In the genomic region with DNA sequence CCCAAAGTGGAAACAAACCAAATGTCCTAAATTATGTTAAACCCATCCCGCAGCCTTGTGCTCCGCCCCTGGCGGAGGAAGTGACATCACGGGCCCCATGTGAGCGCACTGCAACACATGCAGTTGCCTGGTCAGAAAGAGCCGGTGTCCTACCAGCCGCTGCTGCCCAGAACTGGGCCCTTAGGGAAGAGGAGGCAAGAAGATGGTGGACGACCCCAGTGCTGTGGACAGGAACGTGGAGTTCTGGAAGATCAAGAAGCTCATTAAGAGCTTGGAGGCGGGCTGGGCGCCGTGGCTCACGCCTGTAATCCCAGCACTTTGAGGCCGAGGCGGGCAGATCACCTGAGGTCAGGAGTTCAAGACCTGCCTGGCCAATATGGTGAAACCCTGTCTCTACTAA, we compare ENCODE assay signal across 25 cellular contexts.
"Had no signal": no experiment of that assay in that cellular context is flagged by ENCODE, and none has a peak within 500 bp of the region (broad histone marks: within the 10 kb centered on the region; RNA-seq: fewer than 3 reads in every experiment).

No MANE protein-coding gene starts in this region.

- H3K9me3 ChIP-seq: body of pancreas had no signal

- ATAC-seq: activated CD8-positive, alpha-beta memory T cell treated with anti-CD3 and anti-CD28 coated beads, Interleukin-2, amount 10 ng/mL, durations not matched to agents 7 days and 5 days; body of pancreas; Right ventricle myocardium inferior had no signal

- H3K27ac ChIP-seq: body of pancreas, SK-N-MC had no signal

- H3K27me3 Mint-ChIP-seq: activated CD4-positive, alpha-beta T cell treated with anti-CD3 and anti-CD28 coated beads, Interleukin-2, amount 10 ng/mL, durations not matched to agents 24 days and 14 days; activated CD8-positive, alpha-beta memory T cell treated with anti-CD3 and anti-CD28 coated beads, Interleukin-2, amount 10 ng/mL, durations not matched to agents 7 days and 5 days; activated naive CD4-positive, alpha-beta T cell treated with anti-CD3 and anti-CD28 coated beads, Interleukin-2, amount 50 U/mL, for 24 hours; activated T-cell treated with anti-CD3 and anti-CD28 coated beads, Interleukin-2, amount 50 U/mL, for 24 hours had no signal

- H3K27me3 ChIP-seq: body of pancreas had no signal

- H3K27ac Mint-ChIP-seq: activated CD4-positive, alpha-beta T cell treated with anti-CD3 and anti-CD28 coated beads, Interleukin-2, amount 10 ng/mL, durations not matched to agents 24 days and 14 days; activated CD8-positive, alpha-beta memory T cell treated with anti-CD3 and anti-CD28 coated beads, Interleukin-2, amount 10 ng/mL, durations not matched to agents 7 days and 5 days; activated naive CD4-positive, alpha-beta T cell treated with anti-CD3 and anti-CD28 coated beads, Interleukin-2, amount 50 U/mL, for 24 hours; activated T-cell treated with anti-CD3 and anti-CD28 coated beads, Interleukin-2, amount 50 U/mL, for 24 hours; activated T-helper 1 cell treated with anti-CD3 and anti-CD28 coated beads, Interleukin-12 subunit alpha, Interleukin-12 subunit beta, Interleukin-2, Interleukin-4 antibody, amounts not matched to agents 30 ng/mL and 10 ng/mL and 1 ng/mL, durations not matched to agents 14 hours and 24 hours and 36 hours; T-helper 2 cell treated with Interferon-gamma antibody and Interleukin-4, amounts not matched to agents 5 μg/mL and 100 μg/mL, for 36 hours had no signal

- DNase-seq: activated CD4-positive, alpha-beta T cell treated with anti-CD3 and anti-CD28 coated beads, Interleukin-2, amount 10 ng/mL, durations not matched to agents 24 days and 14 days; activated CD4-positive, alpha-beta T cell treated with anti-CD3 and anti-CD28 coated beads, Interleukin-2, amount 50 U/mL, for 48 hours; activated CD4-positive, CD25-positive, alpha-beta regulatory T cell treated with anti-CD3 and anti-CD28 coated beads, Interleukin-2, amount 50 U/mL, for 72 hours; activated CD8-positive, alpha-beta memory T cell treated with anti-CD3 and anti-CD28 coated beads, Interleukin-2, amount 10 ng/mL, durations not matched to agents 7 days and 5 days; activated effector memory CD4-positive, alpha-beta T cell treated with Interleukin-2 at 50 U/mL for 16 hours; activated naive CD4-positive, alpha-beta T cell; activated T-cell treated with anti-CD3 and anti-CD28 coated beads, Interleukin-2, amount 50 U/mL, for 24 hours; aorta; body of pancreas; central memory CD4-positive, alpha-beta T cell; NCI-H1092 treated with DMSO at 0.1 percent for 48 hours; NCI-H1436; NCI-H1694 treated with DMSO at 0.1 percent for 48 hours; NCI-H2029 treated with DMSO at 0.1 percent for 48 hours; NCI-H345; NCI-H510A; NCI-H526 treated with DMSO at 0.1 percent for 48 hours; NCI-H82; T-helper 1 cell had no signal

- H3K4me3 ChIP-seq: body of pancreas, SK-N-MC had no signal

- H3K4me3 Mint-ChIP-seq: activated CD4-positive, alpha-beta T cell treated with anti-CD3 and anti-CD28 coated beads, Interleukin-2, amount 10 ng/mL, durations not matched to agents 24 days and 14 days; activated CD8-positive, alpha-beta memory T cell treated with anti-CD3 and anti-CD28 coated beads, Interleukin-2, amount 10 ng/mL, durations not matched to agents 7 days and 5 days; activated naive CD4-positive, alpha-beta T cell treated with anti-CD3 and anti-CD28 coated beads, Interleukin-2, amount 50 U/mL, for 24 hours; activated T-cell treated with anti-CD3 and anti-CD28 coated beads, Interleukin-2, amount 50 U/mL, for 24 hours; activated T-helper 1 cell treated with anti-CD3 and anti-CD28 coated beads, Interleukin-12 subunit alpha, Interleukin-12 subunit beta, Interleukin-2, Interleukin-4 antibody, amounts not matched to agents 30 ng/mL and 10 ng/mL and 1 ng/mL, durations not matched to agents 14 hours and 24 hours and 36 hours; T-helper 2 cell treated with Interferon-gamma antibody and Interleukin-4, amounts not matched to agents 5 μg/mL and 100 μg/mL, for 36 hours had no signal

- FAIRE-seq: bronchial epithelial cell had no signal
